ENCODE assay signal across 16 cellular contexts in genomic region chr1:160747717-160748116, GRCh38. TPM values are rescaled to one million over a fixed set of nuclear protein-coding genes. Genes with fewer than 3 reads are reported as not detected.
DNase-seq lines count a peak whose midpoint lies in the region; ATAC-seq, FAIRE-seq and TF ChIP-seq lines count a peak whose summit lies in the region.
"Had no signal": no experiment of that assay in that cellular context is flagged by ENCODE, and none has a peak within 500 bp of the region (broad histone marks: within the 10 kb centered on the region; RNA-seq: fewer than 3 reads in every experiment).

No MANE protein-coding gene starts in this region.

- peaks cover 94% of the 10 kb centered on the region for H3K4me1 Mint-ChIP-seq in activated naive CD4-positive, alpha-beta T cell treated with anti-CD3 and anti-CD28 coated beads for 36 hours (ENCODE audit: low read depth)
- H3K4me1 Mint-ChIP-seq in WTC11 = peaks cover 31% of the 10 kb centered on the region

- TF ChIP-seq POLR2A in ovary (IDR thresholded peaks at IDR 0.05) = no peak

- no peak for FAIRE-seq in bronchial epithelial cell (lab: Jason Lieb, UNC)
- FAIRE-seq in keratinocyte (lab: Jason Lieb, UNC) = no peak

- H3K9me3 Mint-ChIP-seq in activated naive CD4-positive, alpha-beta T cell treated with anti-CD3 and anti-CD28 coated beads for 36 hours = no peaks in the 10 kb centered on the region
- H3K9me3 Mint-ChIP-seq in WTC11 = no peaks in the 10 kb centered on the region
- H3K9me3 Mint-ChIP-seq: CD14-positive monocyte had no signal

- POLR2A ChIA-PET in WTC11 (lab: Charles Lee) = interaction anchor here (0.7 kb wide), 1 partner anchor 242 kb away, joined by 4 read pairs; no protein-coding TSS in a partner anchor

- H4K20me1 ChIP-seq in keratinocyte (ENCODE audit: control insufficient read depth, extremely low read depth, insufficient read depth, low read length) = no peaks in the 10 kb centered on the region

- dilution Hi-C loops in keratinocyte (cut with MboI; ENCODE audit: extremely low pct_ligation_motif_present, low sequenced_read_pairs) = no loop called here

- CTCF ChIA-PET in activated naive CD4-positive, alpha-beta T cell treated with anti-CD3 and anti-CD28 coated beads for 36 hours (lab: Charles Lee) = interaction anchor here (1.1 to 2.7 kb wide), 11 partner anchors 9 to 206 kb away, joined by 3 to 20 read pairs (median 3); partner anchors contain the start of gene SLAMF7
- CTCF ChIA-PET in WTC11 (lab: Charles Lee) = interaction anchor here (0.9 to 2.7 kb wide), 11 partner anchors 20 to 89 kb away, joined by 3 to 20 read pairs (median 4); no protein-coding TSS in a partner anchor

- TF ChIP-seq EP300 in ovary (IDR thresholded peaks at IDR 0.05) = no peak

- DNase-seq in activated naive CD4-positive, alpha-beta T cell treated with anti-CD3 and anti-CD28 coated beads for 36 hours = no peak
- no peak for DNase-seq in activated naive CD4-positive, alpha-beta T cell (lab: John Stamatoyannopoulos, UW)
- DNase-seq in WTC11 (ENCODE audit: low spot score) (no peak), bronchial epithelial cell (ENCODE audit: low read depth) (peak; percentile 66), keratinocyte (ENCODE audit: low read depth, low spot score) (no peak), ovary (no peak), LoVo (ENCODE audit: low spot score) (no peak)
- DNase-seq: NCI-H1092 treated with DMSO at 0.1 percent for 48 hours; NCI-H1694 treated with DMSO at 0.1 percent for 48 hours; NCI-H69; NK-92 treated with Interleukin-12 subunit alpha and Interleukin-12 subunit beta, amount 100 ng/mL, for 24 hours; RPMI8226 had no signal

- no peaks in the 10 kb centered on the region for H3K27me3 Mint-ChIP-seq in activated naive CD4-positive, alpha-beta T cell treated with anti-CD3 and anti-CD28 coated beads for 36 hours (ENCODE audit: low read depth)
- peaks cover 16% of the 10 kb centered on the region for H3K27me3 Mint-ChIP-seq in WTC11 (ENCODE audit: low read depth)

- H3K36me3 Mint-ChIP-seq in activated naive CD4-positive, alpha-beta T cell treated with anti-CD3 and anti-CD28 coated beads for 36 hours (ENCODE audit: low read depth) = peaks cover 62% of the 10 kb centered on the region
- H3K36me3 Mint-ChIP-seq in WTC11 = no peaks in the 10 kb centered on the region

- no peaks in the 10 kb centered on the region for H3K36me3 ChIP-seq in bronchial epithelial cell (ENCODE audit: control insufficient read depth, insufficient read depth, low read length)
- H3K36me3 ChIP-seq in keratinocyte (ENCODE audit: control insufficient read depth in 2 of 2, extremely low read depth in 1 of 2, insufficient read depth in 2 of 2, low read length in 2 of 2) = peaks cover 0 to 10% of the 10 kb centered on the region in 2 experiments
- no peaks in the 10 kb centered on the region for H3K36me3 ChIP-seq in ovary

- H3K27me3 ChIP-seq in bronchial epithelial cell (ENCODE audit: control insufficient read depth, insufficient read depth, low read length) = peaks cover 2% of the 10 kb centered on the region
- H3K27me3 ChIP-seq in keratinocyte (ENCODE audit: control insufficient read depth, extremely low read depth, insufficient read depth, low read length) = no peaks in the 10 kb centered on the region
- no peaks in the 10 kb centered on the region for H3K27me3 ChIP-seq in ovary

- H3K4me1 ChIP-seq in keratinocyte (ENCODE audit: control insufficient read depth, extremely low read depth, insufficient read depth, low read length) (peaks cover 18% of the 10 kb centered on the region), ovary (ENCODE audit: insufficient read depth) (peaks cover 3% of the 10 kb centered on the region)

- no peak overlapping the region for H2AFZ ChIP-seq in keratinocyte (ENCODE audit: control insufficient read depth, low read length)

- intact Hi-C loops in activated naive CD4-positive, alpha-beta T cell treated with anti-CD3 and anti-CD28 coated beads for 36 hours (cut with micrococcal nuclease) = no loop called here
- intact Hi-C loops in ovary (cut with DNase I) = no loop called here

- no peaks in the 10 kb centered on the region for H3K79me2 ChIP-seq in keratinocyte (ENCODE audit: control insufficient read depth, insufficient read depth, low read length)

- no peaks in the 10 kb centered on the region for H3K9me3 ChIP-seq in keratinocyte (ENCODE audit: control insufficient read depth, low read depth, low read length)
- H3K9me3 ChIP-seq in ovary = no peaks in the 10 kb centered on the region

- TF ChIP-seq CTCF in WTC11 (IDR thresholded peaks at IDR 0.05) (no peak), bronchial epithelial cell (IDR thresholded peaks at IDR 0.05; ENCODE audit: insufficient read depth, low read length, severe bottlenecking) (no peak), keratinocyte (optimal IDR thresholded peaks at IDR 0.05 in 1 of 3, IDR thresholded peaks at IDR 0.05 in 1 of 3, conservative IDR thresholded peaks at IDR 0.05 in 1 of 3; ENCODE audit: extremely low read depth in 1 of 3, insufficient read depth in 2 of 3, low read length in 3 of 3) (no peak), ovary (IDR thresholded peaks at IDR 0.05) (no peak)

- H3K4me3 ChIP-seq in bronchial epithelial cell (ENCODE audit: low read depth, low read length) = no peak overlapping the region
- H3K4me3 ChIP-seq in keratinocyte (ENCODE audit: control insufficient read depth in 2 of 3, extremely low read depth in 1 of 3, insufficient read depth in 2 of 3, low read depth in 1 of 3, low read length in 3 of 3) = no peak overlapping the region
- no peak overlapping the region for H3K4me3 ChIP-seq in ovary
- H3K4me3 ChIP-seq: K562 had no signal

- no peak overlapping the region for H3K4me2 ChIP-seq in keratinocyte (ENCODE audit: control insufficient read depth, extremely low read depth, insufficient read depth, low read depth, low read length)

- peak overlapping the region; percentile 81 for H3K27ac Mint-ChIP-seq in activated naive CD4-positive, alpha-beta T cell treated with anti-CD3 and anti-CD28 coated beads for 36 hours
- 0 out of 2 replicates have a peak overlapping the region, but pooled peaks have one; percentile 21 for H3K27ac Mint-ChIP-seq in WTC11

- H3K27ac ChIP-seq in keratinocyte (ENCODE audit: control insufficient read depth, insufficient read depth, low read length) (peak overlapping the region; percentile 29), ovary (no peak overlapping the region)

- ATAC-seq in WTC11 (no peak), HG02884 (IDR thresholded peaks at IDR 0.05; ENCODE audit: unreplicated experiment) (no peak)

- no peak overlapping the region for H3K9ac ChIP-seq in keratinocyte (ENCODE audit: control insufficient read depth, extremely low read depth, insufficient read depth, low read length)

- H3K9me1 ChIP-seq in keratinocyte (ENCODE audit: control insufficient read depth, extremely low read depth, insufficient read depth, low read length) = no peaks in the 10 kb centered on the region

- H3K4me3 Mint-ChIP-seq in activated naive CD4-positive, alpha-beta T cell treated with anti-CD3 and anti-CD28 coated beads for 36 hours = no peak overlapping the region
- H3K4me3 Mint-ChIP-seq in WTC11 = no peak overlapping the region
- H3K4me3 Mint-ChIP-seq: CD14-positive monocyte had no signal

TF ChIP-seq in WTC11, 78 proteins besides CTCF, POLR2A, EP300 and RAD21 (continues in another document):
- TF ChIP-seq MYBL2 (CRISPR knock-in tag; IDR thresholded peaks at IDR 0.05) = no peak
- TF ChIP-seq TEAD4 (CRISPR knock-in tag; IDR thresholded peaks at IDR 0.05) = no peak

RNA-seq across cellular contexts. Expression of gene SLAMF7, which starts 8.7 kb away (rescaled TPM):
- 10 to 100 TPM; 79.9 to 82.2 TPM for total RNA-seq in activated naive CD4-positive, alpha-beta T cell treated with anti-CD3 and anti-CD28 coated beads for 36 hours
- total RNA-seq in WTC11 (2021) (0.07 to 0.15 TPM in 2 of 3 replicates, not detected in the other), bronchial epithelial cell (0.79 and 3.3 TPM in 2 replicates), ovary (1 to 10 TPM in 2 of 7 donors, under 1 TPM in 4, not detected in 1; 0.32 to 3.7 (median 0.84) TPM)
- polyA plus RNA-seq in keratinocyte (21.9 to 56.5 TPM (median 31.0 TPM) in 3 replicates), ovary (1 to 10 TPM in 1 of 2 donors, under 1 TPM in 1; 0.36 to 7.3 TPM)
- 12.7 TPM for polyA plus RNA-seq in keratinocyte (2011; ENCODE audit: low read depth)
- 12.2 and 22.4 TPM in 2 replicates for polyA plus RNA-seq in keratinocyte (2011; cell fraction: cytosol; rRNA removed)
- 51.1 and 54.1 TPM in 2 replicates for polyA plus RNA-seq in keratinocyte (2011; cell fraction: nucleus; rRNA removed)
- 14.8 and 28.6 TPM in 2 replicates for polyA plus RNA-seq in keratinocyte (2012; ENCODE audit: low replicate concordance)
- 20.1 to 43.2 TPM (median 25.3 TPM) in 3 replicates for polyA minus RNA-seq in keratinocyte
- polyA minus RNA-seq in keratinocyte (2011; cell fraction: cytosol; rRNA and poly(A)+ RNA removed) = 8.2 TPM
- polyA minus RNA-seq in keratinocyte (2011; cell fraction: nucleus; rRNA and poly(A)+ RNA removed) = 45.1 and 65.6 TPM in 2 replicates
- total RNA-seq: A673 had no signal

RNA-seq across cellular contexts. Expression of gene CD48, which starts 36.1 kb away (rescaled TPM):
- total RNA-seq in activated naive CD4-positive, alpha-beta T cell treated with anti-CD3 and anti-CD28 coated beads for 36 hours = 100 to 1,000 TPM; 338 to 340 TPM
- 0.37 to 0.96 TPM (median 0.66 TPM) in 3 replicates for total RNA-seq in WTC11 (2021)
- total RNA-seq in bronchial epithelial cell = not detected in 2 replicates
- 0.07 to 0.30 TPM (median 0.08 TPM) in 3 replicates for polyA plus RNA-seq in keratinocyte
- polyA plus RNA-seq in keratinocyte (2011; ENCODE audit: low read depth) = not detected
- 0.06 TPM in 1 of 2 replicates, not detected in the other for polyA plus RNA-seq in keratinocyte (2011; cell fraction: cytosol; rRNA removed)
- 0.20 TPM in 1 of 2 replicates, not detected in the other for polyA plus RNA-seq in keratinocyte (2011; cell fraction: nucleus; rRNA removed)
- polyA plus RNA-seq in keratinocyte (2012; ENCODE audit: low replicate concordance) = not detected in 2 replicates
- polyA minus RNA-seq in keratinocyte = not detected in 3 replicates
- polyA minus RNA-seq in keratinocyte (2011; cell fraction: cytosol; rRNA and poly(A)+ RNA removed) = not detected
- polyA minus RNA-seq in keratinocyte (2011; cell fraction: nucleus; rRNA and poly(A)+ RNA removed) = not detected in 2 replicates
- total RNA-seq in ovary = 1 to 10 TPM in 6 of 7 donors, under 1 TPM in 1; 0.61 to 4.4 (median 1.9) TPM
- polyA plus RNA-seq in ovary = 10 to 100 TPM in 1 of 2 donors, 1 to 10 TPM in 1; 2.5 to 17.6 TPM
- total RNA-seq: A673 had no signal

RNA-seq across cellular contexts. Expression of gene LY9, which starts 48.3 kb away (rescaled TPM):
- 10 to 100 TPM; 19.5 to 19.6 TPM for total RNA-seq in activated naive CD4-positive, alpha-beta T cell treated with anti-CD3 and anti-CD28 coated beads for 36 hours
- 0.18 TPM in 1 of 3 replicates, not detected in the others for total RNA-seq in WTC11 (2021)
- total RNA-seq in bronchial epithelial cell = under 0.01 TPM in 1 of 2 replicates, not detected in the other
- not detected in 3 replicates for polyA plus RNA-seq in keratinocyte
- not detected for polyA plus RNA-seq in keratinocyte (2011; ENCODE audit: low read depth)
- 0.05 TPM in 1 of 2 replicates, not detected in the other for polyA plus RNA-seq in keratinocyte (2011; cell fraction: cytosol; rRNA removed)
- polyA plus RNA-seq in keratinocyte (2011; cell fraction: nucleus; rRNA removed) = 0.04 TPM in 1 of 2 replicates, not detected in the other
- polyA plus RNA-seq in keratinocyte (2012; ENCODE audit: low replicate concordance) = 0.23 TPM in 1 of 2 replicates, not detected in the other
- polyA minus RNA-seq in keratinocyte = not detected in 3 replicates
- not detected for polyA minus RNA-seq in keratinocyte (2011; cell fraction: cytosol; rRNA and poly(A)+ RNA removed)
- polyA minus RNA-seq in keratinocyte (2011; cell fraction: nucleus; rRNA and poly(A)+ RNA removed) = not detected in 2 replicates
- under 1 TPM in 5 of 7 donors, not detected in 2; 0.15 to 0.90 (median 0.45) TPM for total RNA-seq in ovary
- polyA plus RNA-seq in ovary = 1 to 10 TPM in 1 of 2 donors, under 1 TPM in 1; 0.24 to 2.9 TPM
- total RNA-seq: A673, K562 had no signal
- polyA plus RNA-seq: K562 had no signal

Comparison
In these comparisons a context has a peak if more than half of its experiments do, and no peak if none do; other contexts are left out.
1. RNA of gene SLAMF7, which starts 8.7 kb away (total RNA-seq): 79.9 to 82.2 TPM in activated naive CD4-positive, alpha-beta T cell treated with anti-CD3 and anti-CD28 coated beads for 36 hours; 0.79 to 3.3 TPM in bronchial epithelial cell, 0.32 to 3.7 TPM in ovary and 0.07 to 0.15 TPM in WTC11; every median in the first group is over 10 times any median in the second.
2. RNA of gene CD48, which starts 36.1 kb away (total RNA-seq): 338 to 340 TPM in activated naive CD4-positive, alpha-beta T cell treated with anti-CD3 and anti-CD28 coated beads for 36 hours; 0.61 to 4.4 TPM in ovary, 0.37 to 0.96 TPM in WTC11 and not detected in bronchial epithelial cell; every median in the first group is over 10 times any median in the second.
3. RNA of gene LY9, which starts 48.3 kb away (total RNA-seq): 19.5 to 19.6 TPM in activated naive CD4-positive, alpha-beta T cell treated with anti-CD3 and anti-CD28 coated beads for 36 hours; 0.15 to 0.90 TPM in ovary, 0.18 TPM in WTC11 and under 0.01 TPM in bronchial epithelial cell; every median in the first group is over 10 times any median in the second.